16 cellular contexts compared by ENCODE assay signal in the genomic region with DNA sequence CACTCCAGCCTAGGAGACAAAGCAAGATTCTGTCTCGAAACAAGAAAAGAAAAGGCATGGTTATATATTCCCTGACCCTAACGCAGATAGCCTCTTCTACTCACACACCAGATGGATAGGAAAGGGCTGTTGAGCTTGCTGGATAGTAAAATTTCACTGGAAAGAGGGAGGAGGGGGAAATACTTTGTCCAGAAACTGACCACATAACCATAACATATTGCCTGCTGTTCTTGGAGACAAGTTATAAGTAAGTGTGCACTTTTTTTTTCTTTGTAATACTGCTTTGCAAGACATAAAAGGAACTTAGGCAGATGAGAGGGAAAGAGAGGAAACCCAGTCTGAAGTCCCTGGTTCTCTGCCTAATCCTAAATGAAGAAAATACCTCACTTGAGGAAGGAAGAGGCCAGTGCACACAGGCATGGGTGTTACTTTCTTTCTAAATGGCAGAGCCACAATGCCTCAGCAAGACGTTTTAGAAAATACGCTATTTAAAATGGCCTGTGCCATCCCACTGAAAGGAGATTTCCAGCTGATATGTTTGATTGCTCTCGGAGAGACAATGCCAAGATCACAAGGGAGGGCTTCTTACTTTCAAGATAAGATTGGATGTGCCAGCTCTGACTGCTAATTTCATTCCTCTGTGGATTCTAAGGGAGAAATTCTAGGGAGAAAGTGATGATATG.
DNase-seq lines count a peak whose midpoint lies in the region; ATAC-seq and TF ChIP-seq lines count a peak whose summit lies in the region.
"Had no signal": no experiment of that assay in that cellular context is flagged by ENCODE, and none has a peak within 500 bp of the region (broad histone marks: within the 10 kb centered on the region; RNA-seq: fewer than 3 reads in every experiment).

No MANE protein-coding gene starts in this region.

- no peaks in the 10 kb centered on the region for H3K4me1 Mint-ChIP-seq in WTC11
- peaks cover 10% of the 10 kb centered on the region for H3K4me1 Mint-ChIP-seq in endothelial cell (ENCODE audit: unreplicated experiment)
- no peaks in the 10 kb centered on the region for H3K4me1 Mint-ChIP-seq in activated T-cell treated with anti-CD3 and anti-CD28 coated beads, Interleukin-2, amount 50 U/mL, for 24 hours (ENCODE audit: low read depth)

- TF ChIP-seq CTCF in WTC11 (IDR thresholded peaks at IDR 0.05) (no peak), endothelial cell (IDR thresholded peaks at IDR 0.05; ENCODE audit: unreplicated experiment) (no peak)

- H3K9me3 Mint-ChIP-seq in WTC11 (peaks cover 8% of the 10 kb centered on the region), endothelial cell (ENCODE audit: unreplicated experiment) (no peaks in the 10 kb centered on the region)
- H3K9me3 Mint-ChIP-seq in activated T-cell treated with anti-CD3 and anti-CD28 coated beads, Interleukin-2, amount 50 U/mL, for 24 hours, result no peaks in the 10 kb centered on the region

- CTCF ChIA-PET in WTC11 (lab: Charles Lee), result no interaction called here

- H3K4me3 ChIP-seq in HUES64 (ENCODE audit: low read length), result no peak overlapping the region
- H3K4me3 ChIP-seq: BLaER1 treated with 17β-estradiol and CSF1 and Interleukin-3, amounts not matched to agents 10 nM and 100 nM had no signal

- ATAC-seq in WTC11 (0 out of 2 replicates have a peak, but pooled peaks have one; percentile 18), GM18909 (IDR thresholded peaks at IDR 0.05; ENCODE audit: poor library complexity, unreplicated experiment) (no peak), GM21619 (IDR thresholded peaks at IDR 0.05; ENCODE audit: unreplicated experiment) (no peak), Right ventricle myocardium superior (ENCODE audit: poor library complexity) (no peak)
- ATAC-seq: PC-3 had no signal

- 0 out of 2 replicates have a peak overlapping the region, but pooled peaks have one; percentile 23 for H3K27ac ChIP-seq in HUES64 (ENCODE audit: low read depth, low read length)
- H3K27ac ChIP-seq: BLaER1 treated with 17β-estradiol and CSF1 and Interleukin-3, amounts not matched to agents 10 nM and 100 nM had no signal

- H3K9me3 ChIP-seq in HUES64 (ENCODE audit: insufficient read depth, low read depth, low read length), result no peaks in the 10 kb centered on the region
- H3K9me3 ChIP-seq: BLaER1 treated with 17β-estradiol and CSF1 and Interleukin-3, amounts not matched to agents 10 nM and 100 nM; Caco-2 had no signal

- no peaks in the 10 kb centered on the region for H3K27me3 ChIP-seq in HUES64 (ENCODE audit: insufficient read depth, low read length)
- H3K27me3 ChIP-seq: BLaER1 treated with 17β-estradiol and CSF1 and Interleukin-3, amounts not matched to agents 10 nM and 100 nM had no signal

- H3K36me3 Mint-ChIP-seq in WTC11 (peaks cover 37% of the 10 kb centered on the region), endothelial cell (ENCODE audit: low read depth, unreplicated experiment) (peaks cover 4% of the 10 kb centered on the region)
- no peaks in the 10 kb centered on the region for H3K36me3 Mint-ChIP-seq in activated T-cell treated with anti-CD3 and anti-CD28 coated beads, Interleukin-2, amount 50 U/mL, for 24 hours (ENCODE audit: low read depth)

- H3K27me3 Mint-ChIP-seq in WTC11 (ENCODE audit: low read depth) (no peaks in the 10 kb centered on the region), endothelial cell (ENCODE audit: unreplicated experiment) (peaks cover 1% of the 10 kb centered on the region)
- no peaks in the 10 kb centered on the region for H3K27me3 Mint-ChIP-seq in activated T-cell treated with anti-CD3 and anti-CD28 coated beads, Interleukin-2, amount 50 U/mL, for 24 hours

- peaks cover 44% of the 10 kb centered on the region for H3K36me3 ChIP-seq in HUES64 (ENCODE audit: insufficient read depth, low read length)

- intact Hi-C loops in Right ventricle myocardium superior (cut with DNase I), result no loop called here

- no peak overlapping the region for H3K27ac Mint-ChIP-seq in WTC11
- peak overlapping the region; percentile 74 for H3K27ac Mint-ChIP-seq in endothelial cell (ENCODE audit: unreplicated experiment)
- H3K27ac Mint-ChIP-seq in activated T-cell treated with anti-CD3 and anti-CD28 coated beads, Interleukin-2, amount 50 U/mL, for 24 hours, result no peak overlapping the region

- H3K4me3 Mint-ChIP-seq in WTC11, result no peak overlapping the region
- H3K4me3 Mint-ChIP-seq in endothelial cell (ENCODE audit: unreplicated experiment), result no peak overlapping the region
- no peak overlapping the region for H3K4me3 Mint-ChIP-seq in activated T-cell treated with anti-CD3 and anti-CD28 coated beads, Interleukin-2, amount 50 U/mL, for 24 hours

- H3K9ac ChIP-seq in HUES64 (ENCODE audit: low read depth, low read length), result no peak overlapping the region
- H3K9ac ChIP-seq: BLaER1 treated with 17β-estradiol and CSF1 and Interleukin-3, amounts not matched to agents 10 nM and 100 nM had no signal

- WGBS in HUES64, result 89% methylated on average over 4 of the region's 5 CpGs

- DNase-seq in WTC11 (ENCODE audit: low spot score), result no peak
- no peak for DNase-seq in endothelial cell (ENCODE audit: low spot score)
- no peak for DNase-seq in activated T-cell treated with anti-CD3 and anti-CD28 coated beads, Interleukin-2, amount 50 U/mL, for 24 hours
- DNase-seq in Right ventricle myocardium superior, result no peak
- DNase-seq: Caco-2, HCEC 1CT, MV-4-11, NCI-H1436, NCI-H2107, NCI-H446, NCI-H748 treated with DMSO at 0.1 percent for 48 hours, PC-3 had no signal

- POLR2A ChIA-PET in WTC11 (lab: Charles Lee), result no interaction called here

- H3K4me1 ChIP-seq in HUES64 (ENCODE audit: insufficient read depth, low read length), result peaks cover 7% of the 10 kb centered on the region; the same call in 1 of the 2 replicates
- H3K4me1 ChIP-seq: BLaER1 treated with 17β-estradiol and CSF1 and Interleukin-3, amounts not matched to agents 10 nM and 100 nM; Caco-2 had no signal

TF ChIP-seq in WTC11, 78 proteins besides CTCF, POLR2A, EP300 and RAD21:
- TF ChIP-seq, protein P1, sequence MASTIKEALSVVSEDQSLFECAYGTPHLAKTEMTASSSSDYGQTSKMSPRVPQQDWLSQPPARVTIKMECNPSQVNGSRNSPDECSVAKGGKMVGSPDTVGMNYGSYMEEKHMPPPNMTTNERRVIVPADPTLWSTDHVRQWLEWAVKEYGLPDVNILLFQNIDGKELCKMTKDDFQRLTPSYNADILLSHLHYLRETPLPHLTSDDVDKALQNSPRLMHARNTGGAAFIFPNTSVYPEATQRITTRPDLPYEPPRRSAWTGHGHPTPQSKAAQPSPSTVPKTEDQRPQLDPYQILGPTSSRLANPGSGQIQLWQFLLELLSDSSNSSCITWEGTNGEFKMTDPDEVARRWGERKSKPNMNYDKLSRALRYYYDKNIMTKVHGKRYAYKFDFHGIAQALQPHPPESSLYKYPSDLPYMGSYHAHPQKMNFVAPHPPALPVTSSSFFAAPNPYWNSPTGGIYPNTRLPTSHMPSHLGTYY (CRISPR knock-in tag; IDR thresholded peaks at IDR 0.05), result no peak
- TF ChIP-seq SP1 (CRISPR knock-in tag; conservative IDR thresholded peaks at IDR 0.05) (no peak), FOXJ3 (CRISPR knock-in tag; IDR thresholded peaks at IDR 0.05; ENCODE audit: borderline replicate concordance) (no peak), SOX15 (CRISPR knock-in tag; IDR thresholded peaks at IDR 0.05) (no peak), CREM (CRISPR knock-in tag; IDR thresholded peaks at IDR 0.05) (no peak)
- TF ChIP-seq, protein P2, sequence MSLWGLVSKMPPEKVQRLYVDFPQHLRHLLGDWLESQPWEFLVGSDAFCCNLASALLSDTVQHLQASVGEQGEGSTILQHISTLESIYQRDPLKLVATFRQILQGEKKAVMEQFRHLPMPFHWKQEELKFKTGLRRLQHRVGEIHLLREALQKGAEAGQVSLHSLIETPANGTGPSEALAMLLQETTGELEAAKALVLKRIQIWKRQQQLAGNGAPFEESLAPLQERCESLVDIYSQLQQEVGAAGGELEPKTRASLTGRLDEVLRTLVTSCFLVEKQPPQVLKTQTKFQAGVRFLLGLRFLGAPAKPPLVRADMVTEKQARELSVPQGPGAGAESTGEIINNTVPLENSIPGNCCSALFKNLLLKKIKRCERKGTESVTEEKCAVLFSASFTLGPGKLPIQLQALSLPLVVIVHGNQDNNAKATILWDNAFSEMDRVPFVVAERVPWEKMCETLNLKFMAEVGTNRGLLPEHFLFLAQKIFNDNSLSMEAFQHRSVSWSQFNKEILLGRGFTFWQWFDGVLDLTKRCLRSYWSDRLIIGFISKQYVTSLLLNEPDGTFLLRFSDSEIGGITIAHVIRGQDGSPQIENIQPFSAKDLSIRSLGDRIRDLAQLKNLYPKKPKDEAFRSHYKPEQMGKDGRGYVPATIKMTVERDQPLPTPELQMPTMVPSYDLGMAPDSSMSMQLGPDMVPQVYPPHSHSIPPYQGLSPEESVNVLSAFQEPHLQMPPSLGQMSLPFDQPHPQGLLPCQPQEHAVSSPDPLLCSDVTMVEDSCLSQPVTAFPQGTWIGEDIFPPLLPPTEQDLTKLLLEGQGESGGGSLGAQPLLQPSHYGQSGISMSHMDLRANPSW (CRISPR knock-in tag; conservative IDR thresholded peaks at IDR 0.05; ENCODE audit: low read depth), result no peak
